8 cellular contexts compared by ENCODE assay signal in the genomic region with DNA sequence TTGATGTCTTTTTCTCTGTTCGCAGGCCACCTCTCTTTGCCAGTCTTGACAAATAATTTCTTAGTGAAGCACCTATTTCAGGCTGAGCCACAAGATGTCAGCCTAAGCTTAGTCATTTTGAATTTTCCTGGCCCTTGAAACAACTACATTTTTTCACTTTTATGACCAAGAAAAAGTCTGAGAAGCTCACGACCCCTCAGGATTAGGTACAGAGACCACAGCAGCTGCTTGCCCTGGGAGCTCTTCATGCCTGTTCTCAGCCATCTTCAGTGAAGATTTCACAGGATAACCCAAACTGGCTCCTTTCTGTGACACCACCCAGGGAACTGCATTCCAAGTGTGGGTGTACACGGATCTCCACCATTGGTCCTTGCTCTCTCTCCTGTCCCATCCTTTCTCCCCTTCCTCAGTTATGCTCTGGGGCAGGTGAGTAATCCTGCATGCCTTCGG. TPM values are rescaled to one million over a fixed set of nuclear protein-coding genes. Genes with fewer than 3 reads are reported as not detected.
DNase-seq lines count a peak whose midpoint lies in the region; ATAC-seq, FAIRE-seq and TF ChIP-seq lines count a peak whose summit lies in the region.

No MANE protein-coding gene starts in this region.

- H3K4me3 ChIP-seq in AG10803 (ENCODE audit: low read length), result no peak overlapping the region
- no peak overlapping the region for H3K4me3 ChIP-seq in HCT116 (replicated peaks in 1 of 2; ENCODE audit: low read depth in 1 of 2, low read length in 2 of 2)
- H3K4me3 ChIP-seq in heart right ventricle, result no peak overlapping the region
- H3K4me3 ChIP-seq in smooth muscle cell, result no peak overlapping the region

- WGBS in heart right ventricle, 2 donors, result 45 to 55% methylated on average over 4 of the region's 4 CpGs
- WGBS in smooth muscle cell (ENCODE audit: low lambda C conversion rate), result 57% methylated on average over 4 of the region's 4 CpGs

- no peaks in the 10 kb centered on the region for H3K79me2 ChIP-seq in HCT116 (ENCODE audit: insufficient read depth, low read length)
- H3K79me2 ChIP-seq in smooth muscle cell (ENCODE audit: low read depth), result no peaks in the 10 kb centered on the region

- H3K9me3 ChIP-seq in HCT116 (ENCODE audit: control insufficient read depth in 1 of 2, insufficient read depth in 1 of 2, low read depth in 1 of 2, low read length in 2 of 2) (no peaks in the 10 kb centered on the region), heart right ventricle (no peaks in the 10 kb centered on the region), smooth muscle cell (replicated peaks; ENCODE audit: low read depth) (no peaks in the 10 kb centered on the region)

- intact Hi-C loops in HCT116 (cut with micrococcal nuclease) (loop anchor here (1.0 kb wide), 1 partner anchor 136 kb away; no protein-coding TSS in a partner anchor), heart right ventricle (cut with DNase I) (loop anchor here in 9 of 10 donors (1.0 to 5.0 kb wide), 6 partner anchors 132 to 332 kb away; no protein-coding TSS in a partner anchor)

- TF ChIP-seq RAD21 in HCT116 (IDR thresholded peaks at IDR 0.05; ENCODE audit: low read depth), result peak; percentile 48

- no peak for TF ChIP-seq POLR2A in HCT116 (IDR thresholded peaks at IDR 0.05; ENCODE audit: borderline replicate concordance, extremely low read depth, insufficient read depth, insufficient read length)

- RAD21 ChIA-PET in HCT116 (lab: Charles Lee; ENCODE audit: low non-redundant PET in 1 of 2, low total read pairs in 2 of 2, uncharacterized antibody in 2 of 2, unreplicated experiment in 2 of 2), result no interaction called here

- H4K20me1 ChIP-seq in HCT116 (ENCODE audit: insufficient read depth) (no peaks in the 10 kb centered on the region), smooth muscle cell (ENCODE audit: low read depth) (no peaks in the 10 kb centered on the region)

- H3K27ac ChIP-seq in HCT116 (ENCODE audit: low read depth, low read length) (no peak overlapping the region), RWPE1 (no peak overlapping the region), heart right ventricle (no peak overlapping the region), smooth muscle cell (ENCODE audit: low read depth) (no peak overlapping the region)

- H3K27me3 ChIP-seq in HCT116 (ENCODE audit: insufficient read depth, low read length), result no peaks in the 10 kb centered on the region
- H3K27me3 ChIP-seq in heart right ventricle, result no peaks in the 10 kb centered on the region
- H3K27me3 ChIP-seq in smooth muscle cell (ENCODE audit: low read depth), result no peaks in the 10 kb centered on the region

- H2AFZ ChIP-seq in HCT116 (ENCODE audit: low read depth, low read length, poor library complexity, severe bottlenecking), result no peak overlapping the region
- H2AFZ ChIP-seq in smooth muscle cell (ENCODE audit: low read depth), result peak overlapping the region; percentile 13

- CTCF ChIA-PET in HCT116 (lab: Charles Lee), result interaction anchor here (0.9 kb wide), 1 partner anchor 9 kb away, joined by 3 read pairs; no protein-coding TSS in a partner anchor
- CTCF ChIA-PET in RWPE1 (lab: Yijun Ruan, JAX), result interaction anchor here (0.6 to 2.4 kb wide), 8 partner anchors 15 to 148 kb away, joined by 3 to 12 read pairs (median 3); no protein-coding TSS in a partner anchor

- no peak for FAIRE-seq in frontal cortex (lab: Jason Lieb, UNC)

- POLR2A ChIA-PET in HCT116 (lab: Charles Lee), result no interaction called here
- POLR2A ChIA-PET in RWPE1 (lab: Yijun Ruan, JAX; ENCODE audit: low non-redundant PET), result no interaction called here

- peak; percentile 79 for TF ChIP-seq CTCF in AG10803 (conservative IDR thresholded peaks at IDR 0.05; ENCODE audit: low read length)
- TF ChIP-seq CTCF in HCT116 (IDR thresholded peaks at IDR 0.05 in 2 of 3, conservative IDR thresholded peaks at IDR 0.05 in 1 of 3; ENCODE audit: borderline replicate concordance in 1 of 3, insufficient read depth in 1 of 3, low read depth in 2 of 3, low read length in 2 of 3), result peak in 2 of 3 experiments; percentile 8 to 36; a peak in 2 of 6 replicates
- TF ChIP-seq CTCF in RWPE1 (conservative IDR thresholded peaks at IDR 0.05; ENCODE audit: low read depth), result peak; percentile 74
- TF ChIP-seq CTCF in heart right ventricle (IDR thresholded peaks at IDR 0.05), result peak in 8 of 9 donors; percentile 18 to 71 (median 61)
- peak; percentile 75 for TF ChIP-seq CTCF in smooth muscle cell (IDR thresholded peaks at IDR 0.05; ENCODE audit: borderline replicate concordance, insufficient read depth, poor library complexity, severe bottlenecking)

- DNase-seq in AG10803 (ENCODE audit: low read depth) (peak; percentile 50), HCT116 (ENCODE audit: low read depth, low spot score) (no peak), RWPE1 (ENCODE audit: low spot score) (peak; percentile 53), heart right ventricle (peak in 1 of 2 donors; percentile 6), smooth muscle cell (lab: John Stamatoyannopoulos, UW; ENCODE audit: unreplicated experiment) (no peak), D341Med (ENCODE audit: low spot score) (no peak), frontal cortex (ENCODE audit: low spot score in 2 of 2) (no peak)

- H3F3A ChIP-seq in smooth muscle cell (ENCODE audit: low read depth), result no peaks in the 10 kb centered on the region

- ATAC-seq in HCT116, result peak; percentile 52
- ATAC-seq in heart right ventricle, result peak in 4 of 8 donors; percentile 38 to 54 (median 43)
- ATAC-seq in HG02938 (IDR thresholded peaks at IDR 0.05; ENCODE audit: unreplicated experiment), result no peak

- H3K9me2 ChIP-seq in HCT116 (ENCODE audit: insufficient read depth), result no peaks in the 10 kb centered on the region

- H3K4me2 ChIP-seq in HCT116 (ENCODE audit: low read length), result no peak overlapping the region
- H3K4me2 ChIP-seq in smooth muscle cell, result peak overlapping the region; percentile 67

- H3K4me1 ChIP-seq in HCT116 (ENCODE audit: control insufficient read depth in 1 of 2, insufficient read depth in 2 of 2, low read length in 2 of 2) (no peaks in the 10 kb centered on the region), heart right ventricle (no peaks in the 10 kb centered on the region), smooth muscle cell (ENCODE audit: low read depth) (peaks cover 8% of the 10 kb centered on the region)

- H3K36me3 ChIP-seq in HCT116 (ENCODE audit: control insufficient read depth in 1 of 2, insufficient read depth in 2 of 2, low read length in 2 of 2) (no peaks in the 10 kb centered on the region), heart right ventricle (no peaks in the 10 kb centered on the region), smooth muscle cell (ENCODE audit: low read depth) (no peaks in the 10 kb centered on the region)

- no TSS peak for BruUV-seq in HCT116 (replicated peaks; lab: Mats Ljungman, UMichigan)

- H3K9ac ChIP-seq in HCT116 (ENCODE audit: low read length) (no peak overlapping the region), smooth muscle cell (ENCODE audit: low read depth) (no peak overlapping the region)

TF ChIP-seq in HCT116, 20 proteins besides CTCF, POLR2A, EP300 and RAD21:
- TF ChIP-seq FOSL1 (IDR thresholded peaks at IDR 0.05; ENCODE audit: low read depth), result no peak

RNA-seq across cellular contexts. Expression of a gene that starts 38.4 kb away (rescaled TPM):
- total RNA-seq in HCT116 (2021; ENCODE audit: unreplicated experiment), result not detected
- polyA plus RNA-seq in HCT116 (2012), result not detected in 2 replicates
- 1 to 10 TPM; 1.9 to 8.4 (median 3.9) TPM for total RNA-seq in heart right ventricle
- 1 to 10 TPM in 1 of 2 donors, under 1 TPM in 1; 0.45 to 1.6 TPM for polyA plus RNA-seq in heart right ventricle
- 6.2 and 34.9 TPM in 2 replicates for total RNA-seq in smooth muscle cell
- 2.5 and 5.3 TPM in 2 replicates for polyA plus RNA-seq in smooth muscle cell
- 0.82 TPM for total RNA-seq in frontal cortex

Comparison
In these comparisons a context has a peak if more than half of its experiments do, and no peak if none do; other contexts are left out.
1. DNase-seq: peak in AG10803 (single experiment) and RWPE1 (single experiment); none in HCT116 (single experiment), smooth muscle cell (single experiment), D341Med (single experiment) and frontal cortex (0 of 2).
2. CTCF ChIP-seq: peak in every context shown above with its lines; median percentile 79 in AG10803; 75 in smooth muscle cell; 74 in RWPE1; 61 in heart right ventricle; 22 in HCT116.